Comparison of ENCODE assay signal across 1 cellular context in genomic region chr16:84948855-84949610, GRCh38.
TF ChIP-seq lines count a peak whose summit lies in the region.

No MANE protein-coding gene starts in this region.

TF ChIP-seq in K562, 482 proteins besides CTCF, POLR2A, EP300 and RAD21 (continued from another document):
- TF ChIP-seq MLLT1 (IDR thresholded peaks at IDR 0.05) (peak in 1 of 2 experiments; percentile 72; a peak in 1 of 4 replicates), CHD4 (IDR thresholded peaks at IDR 0.05; ENCODE audit: insufficient read depth, insufficient replicate concordance, low read depth, low read length, poor library complexity, severe bottlenecking) (no peak), PHF21A (IDR thresholded peaks at IDR 0.05; ENCODE audit: borderline replicate concordance, low read depth) (0 out of 2 replicates have a peak, but pooled peaks have one; percentile 15), GMEB1 (CRISPR knock-in tag; IDR thresholded peaks at IDR 0.05) (no peak), MYBL2 (IDR thresholded peaks at IDR 0.05; ENCODE audit: low read depth) (0 out of 2 replicates have a peak, but pooled peaks have one; percentile 20), MYBL2 (CRISPR knock-in tag; IDR thresholded peaks at IDR 0.05; ENCODE audit: borderline replicate concordance) (no peak), ZNF75A (CRISPR knock-in tag; IDR thresholded peaks at IDR 0.05) (no peak), POLR2G (IDR thresholded peaks at IDR 0.05; ENCODE audit: low read depth, low read length) (no peak), ELF4 (CRISPR knock-in tag; IDR thresholded peaks at IDR 0.05) (no peak), ESRRA (IDR thresholded peaks at IDR 0.05; ENCODE audit: borderline replicate concordance, low read depth) (peak; percentile 45; the same call in 1 of the 2 replicates), NR0B1 (IDR thresholded peaks at IDR 0.05; ENCODE audit: partially characterized antibody) (no peak)
